In genomic region chr5:54159153-54159836, GRCh38 we compare ENCODE assay signal across 11 cellular contexts.
DNase-seq lines count a peak whose midpoint lies in the region; ATAC-seq and TF ChIP-seq lines count a peak whose summit lies in the region.
"Had no signal": no experiment of that assay in that cellular context is flagged by ENCODE, and none has a peak within 500 bp of the region (broad histone marks: within the 10 kb centered on the region; RNA-seq: fewer than 3 reads in every experiment).

No MANE protein-coding gene starts in this region.

- no peaks in the 10 kb centered on the region for H3K4me1 ChIP-seq in endodermal cell (ENCODE audit: control insufficient read depth, insufficient read depth, low read length)

- peak; percentile 16; the same call in 1 of the 2 replicates for TF ChIP-seq CTCF in LNCaP clone FGC (IDR thresholded peaks at IDR 0.05; ENCODE audit: control insufficient read depth, extremely low read depth, insufficient read depth)
- TF ChIP-seq CTCF in endodermal cell (conservative IDR thresholded peaks at IDR 0.05), result peak; percentile 41

- H3K36me3 ChIP-seq in endodermal cell (ENCODE audit: control insufficient read depth, insufficient read depth, low read length), result no peaks in the 10 kb centered on the region

- peaks cover 1% of the 10 kb centered on the region for H3K4me1 Mint-ChIP-seq in endodermal cell
- peaks cover 2% of the 10 kb centered on the region for H3K4me1 Mint-ChIP-seq in activated naive CD8-positive, alpha-beta T cell treated with anti-CD3 and anti-CD28 coated beads, Interleukin-2, amount 50 U/mL, for 24 hours

- no peaks in the 10 kb centered on the region for H3K9me3 ChIP-seq in endodermal cell (ENCODE audit: control insufficient read depth, low read length)
- H3K9me3 ChIP-seq: Caco-2 had no signal

- H3K4me3 Mint-ChIP-seq in endodermal cell, result no peak overlapping the region
- no peak overlapping the region for H3K4me3 Mint-ChIP-seq in activated naive CD8-positive, alpha-beta T cell treated with anti-CD3 and anti-CD28 coated beads, Interleukin-2, amount 50 U/mL, for 24 hours
- H3K4me3 Mint-ChIP-seq: naive B cell had no signal

- peak; percentile 90 for ATAC-seq in GM19043 (IDR thresholded peaks at IDR 0.05; ENCODE audit: low read depth, unreplicated experiment)
- no peak for ATAC-seq in activated naive CD8-positive, alpha-beta T cell treated with anti-CD3 and anti-CD28 coated beads, Interleukin-2, amount 50 U/mL, for 24 hours

- WGBS in endodermal cell (ENCODE audit: insufficient coverage in 1 of 2, insufficient read length in 1 of 2), 2 experiments, result 88 to 100% methylated on average over 2 to 4 of the region's 4 CpGs

- no peak overlapping the region for H3K9ac ChIP-seq in endodermal cell (ENCODE audit: extremely low read depth, low read length, poor library complexity, severe bottlenecking)

- peak; percentile 1 for DNase-seq in ACHN
- DNase-seq in LNCaP clone FGC (ENCODE audit: low read depth), result no peak
- DNase-seq in endodermal cell, result no peak
- no peak for DNase-seq in activated naive CD8-positive, alpha-beta T cell treated with anti-CD3 and anti-CD28 coated beads, Interleukin-2, amount 50 U/mL, for 24 hours
- DNase-seq in HuH-7.5 (ENCODE audit: low spot score), result no peak
- no peak for DNase-seq in hypothalamus (lab: John Stamatoyannopoulos, UW)
- DNase-seq in stimulated activated CD4-positive, alpha-beta T cell treated with anti-CD3 and anti-CD28 coated beads, Interleukin-12 subunit alpha, Interleukin-12 subunit beta, amount 100 ng/mL, for 4 hours, result no peak
- DNase-seq: naive B cell, NCI-H2171 had no signal

- H3K9me3 Mint-ChIP-seq in endodermal cell, result no peaks in the 10 kb centered on the region
- no peaks in the 10 kb centered on the region for H3K9me3 Mint-ChIP-seq in activated naive CD8-positive, alpha-beta T cell treated with anti-CD3 and anti-CD28 coated beads, Interleukin-2, amount 50 U/mL, for 24 hours
- H3K9me3 Mint-ChIP-seq: naive B cell had no signal

- H3K4me3 ChIP-seq in LNCaP clone FGC (ENCODE audit: low read depth, low read length) (no peak overlapping the region), endodermal cell (ENCODE audit: low read length) (no peak overlapping the region)

- no peaks in the 10 kb centered on the region for H3K27me3 Mint-ChIP-seq in endodermal cell (ENCODE audit: insufficient read depth)
- H3K27me3 Mint-ChIP-seq in activated naive CD8-positive, alpha-beta T cell treated with anti-CD3 and anti-CD28 coated beads, Interleukin-2, amount 50 U/mL, for 24 hours, result no peaks in the 10 kb centered on the region
- H3K27me3 Mint-ChIP-seq: naive B cell had no signal

- H3K27me3 ChIP-seq in endodermal cell (ENCODE audit: control insufficient read depth, insufficient read depth, low read length, poor library complexity, severe bottlenecking), result no peaks in the 10 kb centered on the region

- no peaks in the 10 kb centered on the region for H3K36me3 Mint-ChIP-seq in endodermal cell (ENCODE audit: low read depth)
- H3K36me3 Mint-ChIP-seq in activated naive CD8-positive, alpha-beta T cell treated with anti-CD3 and anti-CD28 coated beads, Interleukin-2, amount 50 U/mL, for 24 hours (ENCODE audit: low read depth), result peaks cover 13% of the 10 kb centered on the region

- in situ Hi-C loops in ACHN (cut with HindIII; ENCODE audit: low pct_ligation_motif_present, low pct_unique_long_range_greater_than_20kb, low sequenced_read_pairs), result no loop called here

- H3K27ac Mint-ChIP-seq in endodermal cell, result no peak overlapping the region
- H3K27ac Mint-ChIP-seq in activated naive CD8-positive, alpha-beta T cell treated with anti-CD3 and anti-CD28 coated beads, Interleukin-2, amount 50 U/mL, for 24 hours, result no peak overlapping the region

- H3K27ac ChIP-seq in endodermal cell (ENCODE audit: low read depth, low read length), result no peak overlapping the region
